ENCODE assay signal across 2 cellular contexts in the genomic region with DNA sequence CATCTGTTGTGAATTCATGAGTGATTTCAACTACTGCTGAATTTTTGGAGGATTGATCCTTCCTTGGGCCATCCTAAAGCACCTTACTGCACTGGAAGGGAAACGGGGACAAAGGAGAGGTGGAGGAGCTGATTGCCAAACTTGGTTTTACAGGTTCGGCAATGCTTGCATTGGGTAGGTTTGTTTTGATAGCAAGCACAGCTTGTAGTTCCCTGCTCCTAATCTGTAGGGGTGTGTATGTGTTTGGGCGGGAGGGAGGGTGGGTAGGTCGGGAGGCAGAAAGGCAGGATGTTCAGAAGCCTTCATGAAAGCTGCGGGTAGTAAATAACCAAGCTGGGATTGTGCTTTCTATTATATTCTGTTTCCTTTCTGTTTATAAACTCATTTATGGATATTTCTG.
TF ChIP-seq lines count a peak whose summit lies in the region.

No MANE protein-coding gene starts in this region.

TF ChIP-seq in GM23338, 12 proteins besides CTCF, POLR2A, EP300 and RAD21 (continued from another document):
- TF ChIP-seq, protein P1, sequence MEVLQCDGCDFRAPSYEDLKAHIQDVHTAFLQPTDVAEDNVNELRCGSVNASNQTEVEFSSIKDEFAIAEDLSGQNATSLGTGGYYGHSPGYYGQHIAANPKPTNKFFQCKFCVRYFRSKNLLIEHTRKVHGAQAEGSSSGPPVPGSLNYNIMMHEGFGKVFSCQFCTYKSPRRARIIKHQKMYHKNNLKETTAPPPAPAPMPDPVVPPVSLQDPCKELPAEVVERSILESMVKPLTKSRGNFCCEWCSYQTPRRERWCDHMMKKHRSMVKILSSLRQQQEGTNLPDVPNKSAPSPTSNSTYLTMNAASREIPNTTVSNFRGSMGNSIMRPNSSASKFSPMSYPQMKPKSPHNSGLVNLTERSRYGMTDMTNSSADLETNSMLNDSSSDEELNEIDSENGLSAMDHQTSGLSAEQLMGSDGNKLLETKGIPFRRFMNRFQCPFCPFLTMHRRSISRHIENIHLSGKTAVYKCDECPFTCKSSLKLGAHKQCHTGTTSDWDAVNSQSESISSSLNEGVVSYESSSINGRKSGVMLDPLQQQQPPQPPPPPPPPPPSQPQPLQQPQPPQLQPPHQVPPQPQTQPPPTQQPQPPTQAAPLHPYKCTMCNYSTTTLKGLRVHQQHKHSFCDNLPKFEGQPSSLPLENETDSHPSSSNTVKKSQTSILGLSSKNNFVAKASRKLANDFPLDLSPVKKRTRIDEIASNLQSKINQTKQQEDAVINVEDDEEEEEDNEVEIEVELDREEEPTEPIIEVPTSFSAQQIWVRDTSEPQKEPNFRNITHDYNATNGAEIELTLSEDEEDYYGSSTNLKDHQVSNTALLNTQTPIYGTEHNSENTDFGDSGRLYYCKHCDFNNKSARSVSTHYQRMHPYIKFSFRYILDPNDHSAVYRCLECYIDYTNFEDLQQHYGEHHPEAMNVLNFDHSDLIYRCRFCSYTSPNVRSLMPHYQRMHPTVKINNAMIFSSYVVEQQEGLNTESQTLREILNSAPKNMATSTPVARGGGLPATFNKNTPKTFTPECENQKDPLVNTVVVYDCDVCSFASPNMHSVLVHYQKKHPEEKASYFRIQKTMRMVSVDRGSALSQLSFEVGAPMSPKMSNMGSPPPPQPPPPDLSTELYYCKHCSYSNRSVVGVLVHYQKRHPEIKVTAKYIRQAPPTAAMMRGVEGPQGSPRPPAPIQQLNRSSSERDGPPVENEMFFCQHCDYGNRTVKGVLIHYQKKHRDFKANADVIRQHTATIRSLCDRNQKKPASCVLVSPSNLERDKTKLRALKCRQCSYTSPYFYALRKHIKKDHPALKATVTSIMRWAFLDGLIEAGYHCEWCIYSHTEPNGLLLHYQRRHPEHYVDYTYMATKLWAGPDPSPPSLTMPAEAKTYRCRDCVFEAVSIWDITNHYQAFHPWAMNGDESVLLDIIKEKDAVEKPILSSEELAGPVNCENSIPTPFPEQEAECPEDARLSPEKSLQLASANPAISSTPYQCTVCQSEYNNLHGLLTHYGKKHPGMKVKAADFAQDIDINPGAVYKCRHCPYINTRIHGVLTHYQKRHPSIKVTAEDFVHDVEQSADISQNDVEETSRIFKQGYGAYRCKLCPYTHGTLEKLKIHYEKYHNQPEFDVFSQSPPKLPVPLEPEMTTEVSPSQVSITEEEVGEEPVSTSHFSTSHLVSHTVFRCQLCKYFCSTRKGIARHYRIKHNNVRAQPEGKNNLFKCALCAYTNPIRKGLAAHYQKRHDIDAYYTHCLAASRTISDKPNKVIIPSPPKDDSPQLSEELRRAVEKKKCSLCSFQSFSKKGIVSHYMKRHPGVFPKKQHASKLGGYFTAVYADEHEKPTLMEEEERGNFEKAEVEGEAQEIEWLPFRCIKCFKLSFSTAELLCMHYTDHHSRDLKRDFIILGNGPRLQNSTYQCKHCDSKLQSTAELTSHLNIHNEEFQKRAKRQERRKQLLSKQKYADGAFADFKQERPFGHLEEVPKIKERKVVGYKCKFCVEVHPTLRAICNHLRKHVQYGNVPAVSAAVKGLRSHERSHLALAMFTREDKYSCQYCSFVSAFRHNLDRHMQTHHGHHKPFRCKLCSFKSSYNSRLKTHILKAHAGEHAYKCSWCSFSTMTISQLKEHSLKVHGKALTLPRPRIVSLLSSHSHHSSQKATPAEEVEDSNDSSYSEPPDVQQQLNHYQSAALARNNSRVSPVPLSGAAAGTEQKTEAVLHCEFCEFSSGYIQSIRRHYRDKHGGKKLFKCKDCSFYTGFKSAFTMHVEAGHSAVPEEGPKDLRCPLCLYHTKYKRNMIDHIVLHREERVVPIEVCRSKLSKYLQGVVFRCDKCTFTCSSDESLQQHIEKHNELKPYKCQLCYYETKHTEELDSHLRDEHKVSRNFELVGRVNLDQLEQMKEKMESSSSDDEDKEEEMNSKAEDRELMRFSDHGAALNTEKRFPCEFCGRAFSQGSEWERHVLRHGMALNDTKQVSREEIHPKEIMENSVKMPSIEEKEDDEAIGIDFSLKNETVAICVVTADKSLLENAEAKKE (CRISPR knock-in tag; IDR thresholded peaks at IDR 0.05), result no peak

TF ChIP-seq in SK-N-SH, 30 proteins besides CTCF, POLR2A, EP300 and RAD21 (continued from another document):
- TF ChIP-seq, protein P2, sequence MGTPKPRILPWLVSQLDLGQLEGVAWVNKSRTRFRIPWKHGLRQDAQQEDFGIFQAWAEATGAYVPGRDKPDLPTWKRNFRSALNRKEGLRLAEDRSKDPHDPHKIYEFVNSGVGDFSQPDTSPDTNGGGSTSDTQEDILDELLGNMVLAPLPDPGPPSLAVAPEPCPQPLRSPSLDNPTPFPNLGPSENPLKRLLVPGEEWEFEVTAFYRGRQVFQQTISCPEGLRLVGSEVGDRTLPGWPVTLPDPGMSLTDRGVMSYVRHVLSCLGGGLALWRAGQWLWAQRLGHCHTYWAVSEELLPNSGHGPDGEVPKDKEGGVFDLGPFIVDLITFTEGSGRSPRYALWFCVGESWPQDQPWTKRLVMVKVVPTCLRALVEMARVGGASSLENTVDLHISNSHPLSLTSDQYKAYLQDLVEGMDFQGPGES (IDR thresholded peaks at IDR 0.05; ENCODE audit: low read depth, low read length), result no peak
- TF ChIP-seq, protein P3, sequence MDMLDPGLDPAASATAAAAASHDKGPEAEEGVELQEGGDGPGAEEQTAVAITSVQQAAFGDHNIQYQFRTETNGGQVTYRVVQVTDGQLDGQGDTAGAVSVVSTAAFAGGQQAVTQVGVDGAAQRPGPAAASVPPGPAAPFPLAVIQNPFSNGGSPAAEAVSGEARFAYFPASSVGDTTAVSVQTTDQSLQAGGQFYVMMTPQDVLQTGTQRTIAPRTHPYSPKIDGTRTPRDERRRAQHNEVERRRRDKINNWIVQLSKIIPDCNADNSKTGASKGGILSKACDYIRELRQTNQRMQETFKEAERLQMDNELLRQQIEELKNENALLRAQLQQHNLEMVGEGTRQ (IDR thresholded peaks at IDR 0.05; ENCODE audit: borderline replicate concordance, low read depth, low read length), result no peak
- TF ChIP-seq MEF2A (IDR thresholded peaks at IDR 0.05; ENCODE audit: borderline replicate concordance, low read depth) (no peak), RXRA (IDR thresholded peaks at IDR 0.05; ENCODE audit: borderline replicate concordance, low read depth) (no peak), GATA2 (CRISPR knock-in tag; IDR thresholded peaks at IDR 0.05) (no peak)
- TF ChIP-seq, protein P4, sequence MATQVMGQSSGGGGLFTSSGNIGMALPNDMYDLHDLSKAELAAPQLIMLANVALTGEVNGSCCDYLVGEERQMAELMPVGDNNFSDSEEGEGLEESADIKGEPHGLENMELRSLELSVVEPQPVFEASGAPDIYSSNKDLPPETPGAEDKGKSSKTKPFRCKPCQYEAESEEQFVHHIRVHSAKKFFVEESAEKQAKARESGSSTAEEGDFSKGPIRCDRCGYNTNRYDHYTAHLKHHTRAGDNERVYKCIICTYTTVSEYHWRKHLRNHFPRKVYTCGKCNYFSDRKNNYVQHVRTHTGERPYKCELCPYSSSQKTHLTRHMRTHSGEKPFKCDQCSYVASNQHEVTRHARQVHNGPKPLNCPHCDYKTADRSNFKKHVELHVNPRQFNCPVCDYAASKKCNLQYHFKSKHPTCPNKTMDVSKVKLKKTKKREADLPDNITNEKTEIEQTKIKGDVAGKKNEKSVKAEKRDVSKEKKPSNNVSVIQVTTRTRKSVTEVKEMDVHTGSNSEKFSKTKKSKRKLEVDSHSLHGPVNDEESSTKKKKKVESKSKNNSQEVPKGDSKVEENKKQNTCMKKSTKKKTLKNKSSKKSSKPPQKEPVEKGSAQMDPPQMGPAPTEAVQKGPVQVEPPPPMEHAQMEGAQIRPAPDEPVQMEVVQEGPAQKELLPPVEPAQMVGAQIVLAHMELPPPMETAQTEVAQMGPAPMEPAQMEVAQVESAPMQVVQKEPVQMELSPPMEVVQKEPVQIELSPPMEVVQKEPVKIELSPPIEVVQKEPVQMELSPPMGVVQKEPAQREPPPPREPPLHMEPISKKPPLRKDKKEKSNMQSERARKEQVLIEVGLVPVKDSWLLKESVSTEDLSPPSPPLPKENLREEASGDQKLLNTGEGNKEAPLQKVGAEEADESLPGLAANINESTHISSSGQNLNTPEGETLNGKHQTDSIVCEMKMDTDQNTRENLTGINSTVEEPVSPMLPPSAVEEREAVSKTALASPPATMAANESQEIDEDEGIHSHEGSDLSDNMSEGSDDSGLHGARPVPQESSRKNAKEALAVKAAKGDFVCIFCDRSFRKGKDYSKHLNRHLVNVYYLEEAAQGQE (IDR thresholded peaks at IDR 0.05; ENCODE audit: low read depth, low read length), result no peak
